In genomic region chr22:32661737-32662586, GRCh38 we compare ENCODE assay signal across 19 cellular contexts.
A peak's percentile ranks its signal among the peaks of the same experiment; 100 is the strongest.
DNase-seq lines count a peak whose midpoint lies in the region; ATAC-seq and TF ChIP-seq lines count a peak whose summit lies in the region.
"Had no signal": no experiment of that assay in that cellular context is flagged by ENCODE, and none has a peak within 500 bp of the region (broad histone marks: within the 10 kb centered on the region; RNA-seq: fewer than 3 reads in every experiment).

No MANE protein-coding gene starts in this region.

- TF ChIP-seq EP300 in suprapubic skin (IDR thresholded peaks at IDR 0.05), result no peak

- H3K4me1 ChIP-seq in suprapubic skin (peaks cover 12% of the 10 kb centered on the region), BE2C (no peaks in the 10 kb centered on the region)

- peak; percentile 94 for DNase-seq in GM04504 (ENCODE audit: low read depth)
- DNase-seq in astrocyte of the spinal cord (ENCODE audit: low read depth, low spot score), result peak; percentile 72
- peak; percentile 50 for DNase-seq in foreskin melanocyte
- DNase-seq in suprapubic skin (ENCODE audit: low spot score in 2 of 2), result no peak
- DNase-seq in BE2C, result no peak
- no peak for DNase-seq in substantia nigra (lab: John Stamatoyannopoulos, UW)
- DNase-seq: activated CD4-positive, CD25-positive, alpha-beta regulatory T cell; activated CD8-positive, alpha-beta memory T cell treated with anti-CD3 and anti-CD28 coated beads, Interleukin-2, amount 10 ng/mL, durations not matched to agents 7 days and 5 days; activated gamma-delta T cell; GF-D8; immature natural killer cell; midbrain; NCI-H1092; RPMI8226; stimulated activated CD4-positive, alpha-beta T cell treated with anti-CD3 and anti-CD28 coated beads, Interleukin-4, amount 100 ng/mL, for 1 hour had no signal

- WGBS in suprapubic skin, result 62% methylated on average over 9 of the region's 9 CpGs

- H3K4me3 ChIP-seq in astrocyte of the spinal cord (ENCODE audit: low read depth, low read length), result no peak overlapping the region
- no peak overlapping the region for H3K4me3 ChIP-seq in suprapubic skin
- H3K4me3 ChIP-seq in BE2C (ENCODE audit: low read depth, low read length), result no peak overlapping the region
- H3K4me3 ChIP-seq: thyroid gland had no signal

- no peak for ATAC-seq in GM18519 (IDR thresholded peaks at IDR 0.05; ENCODE audit: low FRiP score, unreplicated experiment)
- no peak for ATAC-seq in GM21447 (IDR thresholded peaks at IDR 0.05; ENCODE audit: unreplicated experiment)
- ATAC-seq: activated CD8-positive, alpha-beta memory T cell treated with anti-CD3 and anti-CD28 coated beads, Interleukin-2, amount 10 ng/mL, durations not matched to agents 7 days and 5 days had no signal

- H3K27me3 ChIP-seq in suprapubic skin (no peaks in the 10 kb centered on the region), BE2C (peaks cover 22% of the 10 kb centered on the region)
- H3K27me3 ChIP-seq: thyroid gland had no signal

- H3K36me3 ChIP-seq in suprapubic skin, result no peaks in the 10 kb centered on the region
- no peaks in the 10 kb centered on the region for H3K36me3 ChIP-seq in BE2C
- H3K36me3 ChIP-seq: neutrophil, thyroid gland had no signal

- no peaks in the 10 kb centered on the region for H3K9me3 ChIP-seq in suprapubic skin
- no peaks in the 10 kb centered on the region for H3K9me3 ChIP-seq in BE2C
- H3K9me3 ChIP-seq: neutrophil, thyroid gland had no signal

- no peak for TF ChIP-seq POLR2A in suprapubic skin (IDR thresholded peaks at IDR 0.05)

- H3K27ac ChIP-seq in suprapubic skin (peak overlapping the region; percentile 68), substantia nigra (ENCODE audit: low read depth, low read length, poor library complexity, severe bottlenecking) (no peak overlapping the region)
- H3K27ac ChIP-seq: neutrophil had no signal

- in situ Hi-C loops in astrocyte of the spinal cord (cut with HindIII; ENCODE audit: low sequenced_read_pairs), result no loop called here

- TF ChIP-seq CTCF in astrocyte of the spinal cord (IDR thresholded peaks at IDR 0.05; ENCODE audit: low read depth, low read length) (no peak), suprapubic skin (IDR thresholded peaks at IDR 0.05) (no peak), BE2C (IDR thresholded peaks at IDR 0.05; ENCODE audit: low read depth, low read length) (no peak)

Comparison
In these comparisons a context has a peak if more than half of its experiments do, and no peak if none do; other contexts are left out.
1. DNase-seq: peak in GM04504 (single experiment), astrocyte of the spinal cord (single experiment) and foreskin melanocyte (single experiment); none in suprapubic skin (0 of 2), BE2C (single experiment) and substantia nigra (0 of 49).